In the genomic region with DNA sequence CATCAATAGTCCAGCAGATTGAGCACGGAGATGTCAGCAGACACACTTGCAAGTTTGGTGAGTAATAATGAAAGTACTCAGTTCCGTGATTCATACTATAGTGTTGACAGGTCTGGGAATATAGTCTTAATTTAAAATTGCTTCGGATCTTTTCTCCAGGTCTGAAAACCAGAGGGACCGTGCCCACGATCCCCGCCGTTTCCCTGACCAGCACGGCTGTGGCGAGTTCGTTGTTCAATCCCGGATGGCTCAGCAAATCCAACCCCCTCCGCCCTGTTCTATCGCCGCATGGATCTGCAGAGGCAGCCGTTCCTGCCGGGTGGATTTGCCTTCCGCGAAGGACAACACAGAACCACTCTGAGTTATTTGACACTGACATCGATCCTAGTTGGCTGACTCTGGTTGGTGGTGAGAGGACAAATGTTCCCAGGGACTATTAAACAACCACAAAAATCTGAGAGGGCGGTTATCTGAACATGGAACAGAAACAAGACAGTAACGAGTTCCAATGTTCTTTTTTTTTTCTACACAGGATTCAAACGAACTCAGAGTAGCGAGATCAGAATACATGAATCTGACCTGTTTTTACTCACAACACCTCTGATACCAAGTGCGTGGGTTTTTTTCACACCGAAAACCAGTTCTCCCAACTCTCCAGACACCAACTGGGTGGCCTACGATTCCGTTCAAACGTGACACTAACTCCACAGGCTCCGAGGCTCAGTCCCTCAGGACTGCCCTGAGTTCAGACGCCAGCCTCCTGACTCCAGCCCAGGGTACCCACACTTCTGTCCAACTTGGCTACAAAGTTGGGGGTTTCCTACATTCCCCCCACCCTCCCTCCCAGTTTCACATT, we compare ENCODE assay signal across 8 cellular contexts. TPM values are rescaled to one million over a fixed set of nuclear protein-coding genes. Genes with fewer than 3 reads are reported as not detected.
A peak's percentile ranks its signal among the peaks of the same experiment; 100 is the strongest.
DNase-seq lines count a peak whose midpoint lies in the region; ATAC-seq and TF ChIP-seq lines count a peak whose summit lies in the region.

No MANE protein-coding gene starts in this region.

- ATAC-seq in GM19463 (IDR thresholded peaks at IDR 0.05; ENCODE audit: unreplicated experiment) (peak; percentile 40), HG03457 (IDR thresholded peaks at IDR 0.05; ENCODE audit: unreplicated experiment) (peak; percentile 39)

- peak; percentile 79 for DNase-seq in Daoy (ENCODE audit: low read depth)
- DNase-seq in T1000 (lab: John Stamatoyannopoulos, UW) = peak; percentile 50
- DNase-seq in fibroblast of the aortic adventitia (ENCODE audit: low read depth) = peak; percentile 80
- DNase-seq in stimulated activated CD4-positive, alpha-beta T cell treated with anti-CD3 and anti-CD28 coated beads, Interleukin-4, amount 100 ng/mL, for 24 hours = peak; percentile 59
- DNase-seq in T-helper 9 cell = no peak
- no peak for DNase-seq in NCI-H2081 treated with DMSO at 0.1 percent for 48 hours (lab: John Stamatoyannopoulos, UW)

- peak overlapping the region; percentile 59 for H3K4me3 ChIP-seq in fibroblast of the aortic adventitia (ENCODE audit: low read depth, low read length)

- no peak for TF ChIP-seq CTCF in fibroblast of the aortic adventitia (IDR thresholded peaks at IDR 0.05; ENCODE audit: insufficient read depth, low read length)

RNA-seq across cellular contexts. Expression of a gene that starts 52.7 kb away (rescaled TPM):
- 23.7 and 32.7 TPM in 2 replicates for total RNA-seq in Daoy (2014; rRNA removed; shearing (Covaris generic))
- 41.8 and 68.9 TPM in 2 replicates for total RNA-seq in fibroblast of the aortic adventitia (ENCODE audit: low replicate concordance)

Comparison
In these comparisons a context has a peak if more than half of its experiments do, and no peak if none do; other contexts are left out.
1. DNase-seq: peak in Daoy (single experiment), T1000 (single experiment), fibroblast of the aortic adventitia (single experiment) and stimulated activated CD4-positive, alpha-beta T cell treated with anti-CD3 and anti-CD28 coated beads, Interleukin-4, amount 100 ng/mL, for 24 hours (single experiment); none in T-helper 9 cell (single experiment) and NCI-H2081 treated with DMSO at 0.1 percent for 48 hours (single experiment).